In genomic region chr2:232772540-232772939, GRCh38 we compare ENCODE assay signal across 1 cellular context.
TF ChIP-seq lines count a peak whose summit lies in the region.

No MANE protein-coding gene starts in this region.

TF ChIP-seq in GM12878, 131 proteins besides CTCF, POLR2A, EP300 and RAD21 (continued from another document):
- TF ChIP-seq, protein P1, sequence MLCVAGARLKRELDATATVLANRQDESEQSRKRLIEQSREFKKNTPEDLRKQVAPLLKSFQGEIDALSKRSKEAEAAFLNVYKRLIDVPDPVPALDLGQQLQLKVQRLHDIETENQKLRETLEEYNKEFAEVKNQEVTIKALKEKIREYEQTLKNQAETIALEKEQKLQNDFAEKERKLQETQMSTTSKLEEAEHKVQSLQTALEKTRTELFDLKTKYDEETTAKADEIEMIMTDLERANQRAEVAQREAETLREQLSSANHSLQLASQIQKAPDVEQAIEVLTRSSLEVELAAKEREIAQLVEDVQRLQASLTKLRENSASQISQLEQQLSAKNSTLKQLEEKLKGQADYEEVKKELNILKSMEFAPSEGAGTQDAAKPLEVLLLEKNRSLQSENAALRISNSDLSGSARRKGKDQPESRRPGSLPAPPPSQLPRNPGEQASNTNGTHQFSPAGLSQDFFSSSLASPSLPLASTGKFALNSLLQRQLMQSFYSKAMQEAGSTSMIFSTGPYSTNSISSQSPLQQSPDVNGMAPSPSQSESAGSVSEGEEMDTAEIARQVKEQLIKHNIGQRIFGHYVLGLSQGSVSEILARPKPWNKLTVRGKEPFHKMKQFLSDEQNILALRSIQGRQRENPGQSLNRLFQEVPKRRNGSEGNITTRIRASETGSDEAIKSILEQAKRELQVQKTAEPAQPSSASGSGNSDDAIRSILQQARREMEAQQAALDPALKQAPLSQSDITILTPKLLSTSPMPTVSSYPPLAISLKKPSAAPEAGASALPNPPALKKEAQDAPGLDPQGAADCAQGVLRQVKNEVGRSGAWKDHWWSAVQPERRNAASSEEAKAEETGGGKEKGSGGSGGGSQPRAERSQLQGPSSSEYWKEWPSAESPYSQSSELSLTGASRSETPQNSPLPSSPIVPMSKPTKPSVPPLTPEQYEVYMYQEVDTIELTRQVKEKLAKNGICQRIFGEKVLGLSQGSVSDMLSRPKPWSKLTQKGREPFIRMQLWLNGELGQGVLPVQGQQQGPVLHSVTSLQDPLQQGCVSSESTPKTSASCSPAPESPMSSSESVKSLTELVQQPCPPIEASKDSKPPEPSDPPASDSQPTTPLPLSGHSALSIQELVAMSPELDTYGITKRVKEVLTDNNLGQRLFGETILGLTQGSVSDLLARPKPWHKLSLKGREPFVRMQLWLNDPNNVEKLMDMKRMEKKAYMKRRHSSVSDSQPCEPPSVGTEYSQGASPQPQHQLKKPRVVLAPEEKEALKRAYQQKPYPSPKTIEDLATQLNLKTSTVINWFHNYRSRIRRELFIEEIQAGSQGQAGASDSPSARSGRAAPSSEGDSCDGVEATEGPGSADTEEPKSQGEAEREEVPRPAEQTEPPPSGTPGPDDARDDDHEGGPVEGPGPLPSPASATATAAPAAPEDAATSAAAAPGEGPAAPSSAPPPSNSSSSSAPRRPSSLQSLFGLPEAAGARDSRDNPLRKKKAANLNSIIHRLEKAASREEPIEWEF (IDR thresholded peaks at IDR 0.05; ENCODE audit: insufficient replicate concordance, low read depth, low read length) = no peak
- TF ChIP-seq SPI1 (IDR thresholded peaks at IDR 0.05; ENCODE audit: borderline replicate concordance, insufficient read depth, low read depth, low read length) = peak; percentile 37; the same call in 1 of the 2 replicates
- no peak for TF ChIP-seq EED (IDR thresholded peaks at IDR 0.05; ENCODE audit: low read depth)
- no peak for TF ChIP-seq JUNB (IDR thresholded peaks at IDR 0.05)
- 0 out of 2 replicates have a peak, but pooled peaks have one; percentile 16 for TF ChIP-seq RUNX3 (IDR thresholded peaks at IDR 0.05; ENCODE audit: low read length)
- peak in 1 of 2 experiments; percentile 53; a peak in 1 of 4 replicates for TF ChIP-seq IKZF2 (IDR thresholded peaks at IDR 0.05)
- TF ChIP-seq IKZF1 (conservative IDR thresholded peaks at IDR 0.05) = 0 out of 2 replicates have a peak, but pooled peaks have one; percentile 31
